ENCODE assay signal across 8 cellular contexts in genomic region chr13:51793570-51794273, GRCh38. TPM values are rescaled to one million over a fixed set of nuclear protein-coding genes. Genes with fewer than 3 reads are reported as not detected.
DNase-seq lines count a peak whose midpoint lies in the region; ATAC-seq and TF ChIP-seq lines count a peak whose summit lies in the region.

No MANE protein-coding gene starts in this region.

- DNase-seq in Daoy (ENCODE audit: low read depth) (peak; percentile 74), iris pigment epithelial cell (ENCODE audit: low read depth) (peak; percentile 95), activated gamma-delta T cell treated with Interleukin-2 at 50 U/mL for 16 hours (no peak), colonic mucosa (no peak)
- peak; percentile 53 for DNase-seq in activated T-cell treated with anti-CD3 and anti-CD28 coated beads, Interleukin-2, amount 50 U/mL, for 24 hours

- peak; percentile 48 for ATAC-seq in GM21526 (IDR thresholded peaks at IDR 0.05; ENCODE audit: low FRiP score, unreplicated experiment)

- H3K36me3 Mint-ChIP-seq in IgD-negative memory B cell = peaks cover 6% of the 10 kb centered on the region
- peaks cover 23% of the 10 kb centered on the region for H3K36me3 Mint-ChIP-seq in activated T-cell treated with anti-CD3 and anti-CD28 coated beads, Interleukin-2, amount 50 U/mL, for 24 hours (ENCODE audit: low read depth)
- peaks cover 16% of the 10 kb centered on the region for H3K36me3 Mint-ChIP-seq in stimulated activated naive CD8-positive, alpha-beta T cell treated with anti-CD3 and anti-CD28 coated beads, Interleukin-15, Interleukin-2, amounts not matched to agents 100 ng/mL and 50 ng/mL, for 24 hours (ENCODE audit: low read depth)

- no peak overlapping the region for H3K9ac ChIP-seq in colonic mucosa (ENCODE audit: low read depth in 2 of 2, low read length in 2 of 2)

- H3K9me3 ChIP-seq in colonic mucosa = no peaks in the 10 kb centered on the region

- no peak overlapping the region for H3K4me3 ChIP-seq in colonic mucosa

- peak overlapping the region; percentile 9 to 78 (median 45) for H3K4me3 Mint-ChIP-seq in IgD-negative memory B cell
- H3K4me3 Mint-ChIP-seq in activated T-cell treated with anti-CD3 and anti-CD28 coated beads, Interleukin-2, amount 50 U/mL, for 24 hours = peak overlapping the region; percentile 2
- H3K4me3 Mint-ChIP-seq in stimulated activated naive CD8-positive, alpha-beta T cell treated with anti-CD3 and anti-CD28 coated beads, Interleukin-15, Interleukin-2, amounts not matched to agents 100 ng/mL and 50 ng/mL, for 24 hours = peak overlapping the region; percentile 51

- no peaks in the 10 kb centered on the region for H3K27me3 ChIP-seq in colonic mucosa

- H3K9me3 Mint-ChIP-seq in IgD-negative memory B cell = no peaks in the 10 kb centered on the region
- no peaks in the 10 kb centered on the region for H3K9me3 Mint-ChIP-seq in activated T-cell treated with anti-CD3 and anti-CD28 coated beads, Interleukin-2, amount 50 U/mL, for 24 hours
- no peaks in the 10 kb centered on the region for H3K9me3 Mint-ChIP-seq in stimulated activated naive CD8-positive, alpha-beta T cell treated with anti-CD3 and anti-CD28 coated beads, Interleukin-15, Interleukin-2, amounts not matched to agents 100 ng/mL and 50 ng/mL, for 24 hours

- H3K4me1 ChIP-seq in colonic mucosa = no peaks in the 10 kb centered on the region

- no peaks in the 10 kb centered on the region for H3K36me3 ChIP-seq in colonic mucosa

- intact Hi-C loops in colonic mucosa (cut with DNase I) = loop anchor here (10.0 kb wide), 1 partner anchor 669 kb away; no protein-coding TSS in a partner anchor

- no peaks in the 10 kb centered on the region for H3K27me3 Mint-ChIP-seq in IgD-negative memory B cell
- H3K27me3 Mint-ChIP-seq in activated T-cell treated with anti-CD3 and anti-CD28 coated beads, Interleukin-2, amount 50 U/mL, for 24 hours = no peaks in the 10 kb centered on the region
- H3K27me3 Mint-ChIP-seq in stimulated activated naive CD8-positive, alpha-beta T cell treated with anti-CD3 and anti-CD28 coated beads, Interleukin-15, Interleukin-2, amounts not matched to agents 100 ng/mL and 50 ng/mL, for 24 hours = no peaks in the 10 kb centered on the region

- H3K27ac Mint-ChIP-seq in IgD-negative memory B cell = peak overlapping the region; percentile 52 to 89 (median 67)
- H3K27ac Mint-ChIP-seq in activated T-cell treated with anti-CD3 and anti-CD28 coated beads, Interleukin-2, amount 50 U/mL, for 24 hours = peak overlapping the region; percentile 91
- H3K27ac Mint-ChIP-seq in stimulated activated naive CD8-positive, alpha-beta T cell treated with anti-CD3 and anti-CD28 coated beads, Interleukin-15, Interleukin-2, amounts not matched to agents 100 ng/mL and 50 ng/mL, for 24 hours = peak overlapping the region; percentile 93

- TF ChIP-seq CTCF in colonic mucosa (IDR thresholded peaks at IDR 0.05) = no peak

- H3K27ac ChIP-seq in colonic mucosa = no peak overlapping the region

- peaks cover 29 to 31% (median 29%) of the 10 kb centered on the region in 3 donors for H3K4me1 Mint-ChIP-seq in IgD-negative memory B cell
- H3K4me1 Mint-ChIP-seq in activated T-cell treated with anti-CD3 and anti-CD28 coated beads, Interleukin-2, amount 50 U/mL, for 24 hours (ENCODE audit: low read depth) = peaks cover 27% of the 10 kb centered on the region
- H3K4me1 Mint-ChIP-seq in stimulated activated naive CD8-positive, alpha-beta T cell treated with anti-CD3 and anti-CD28 coated beads, Interleukin-15, Interleukin-2, amounts not matched to agents 100 ng/mL and 50 ng/mL, for 24 hours (ENCODE audit: low read depth) = peaks cover 50% of the 10 kb centered on the region

RNA-seq across cellular contexts. Expression of gene DHRS12, which starts 10.2 kb away (rescaled TPM):
- 0.27 TPM in 1 of 2 replicates, not detected in the other for total RNA-seq in Daoy (2014; rRNA removed; shearing (Covaris generic))
- 22.0 TPM for polyA plus RNA-seq in IgD-negative memory B cell
- 10 to 100 TPM in 1 of 2 donors, 1 to 10 TPM in 1; 6.6 to 12.4 TPM for total RNA-seq in colonic mucosa

RNA-seq across cellular contexts. Expression of gene TMEM272, which starts 51.3 kb away (rescaled TPM):
- not detected in 2 replicates for total RNA-seq in Daoy (2014; rRNA removed; shearing (Covaris generic))
- polyA plus RNA-seq in IgD-negative memory B cell = not detected
- under 1 TPM in 1 of 2 donors, not detected in 1; 0.12 TPM for total RNA-seq in colonic mucosa

Comparison
In these comparisons a context has a peak if more than half of its experiments do, and no peak if none do; other contexts are left out.
1. DNase-seq: peak in Daoy (single experiment), activated T-cell treated with anti-CD3 and anti-CD28 coated beads, Interleukin-2, amount 50 U/mL, for 24 hours (single experiment) and iris pigment epithelial cell (single experiment); none in activated gamma-delta T cell treated with Interleukin-2 at 50 U/mL for 16 hours (single experiment) and colonic mucosa (single experiment).
2. Peak in every context shown above with its lines, with median percentiles within 50 percentile points of each other: H3K27ac Mint-ChIP-seq and H3K4me3 Mint-ChIP-seq.